Comparison of ENCODE assay signal across 8 cellular contexts in genomic region chr11:83051760-83052671, GRCh38. TPM values are rescaled to one million over a fixed set of nuclear protein-coding genes. Genes with fewer than 3 reads are reported as not detected.
A peak's percentile ranks its signal among the peaks of the same experiment; 100 is the strongest.
DNase-seq lines count a peak whose midpoint lies in the region; ATAC-seq and TF ChIP-seq lines count a peak whose summit lies in the region.

No MANE protein-coding gene starts in this region.

- TF ChIP-seq CTCF in RWPE2 (IDR thresholded peaks at IDR 0.05; ENCODE audit: poor library complexity, severe bottlenecking) (no peak), fibroblast of pulmonary artery (IDR thresholded peaks at IDR 0.05; ENCODE audit: low read length, missing control alignments) (no peak)

- peak overlapping the region; percentile 90 for H3K27ac ChIP-seq in RWPE2 (ENCODE audit: poor library complexity, severe bottlenecking)

- H3K9me3 ChIP-seq in RWPE2 (ENCODE audit: severe bottlenecking): no peaks in the 10 kb centered on the region

- DNase-seq in EH (ENCODE audit: low read depth) (peak; percentile 99), RWPE2 (ENCODE audit: low spot score) (no peak), fibroblast of pulmonary artery (ENCODE audit: low read depth) (peak; percentile 96), renal cortical epithelial cell (ENCODE audit: low read depth) (peak; percentile 89), NCI-H128 (lab: John Stamatoyannopoulos, UW; ENCODE audit: unreplicated experiment) (no peak), NCI-H1436 (lab: John Stamatoyannopoulos, UW) (no peak)
- DNase-seq in activated effector memory CD4-positive, alpha-beta T cell treated with Interleukin-2 at 50 U/mL for 16 hours: no peak

- H3K36me3 ChIP-seq in RWPE2 (ENCODE audit: low read depth): no peaks in the 10 kb centered on the region

- H3K4me3 ChIP-seq in RWPE2 (ENCODE audit: severe bottlenecking) (no peak overlapping the region), fibroblast of pulmonary artery (replicated peaks; ENCODE audit: low read depth, low read length) (no peak overlapping the region)

- H3K27me3 ChIP-seq in RWPE2 (ENCODE audit: insufficient read depth, poor library complexity, severe bottlenecking): no peaks in the 10 kb centered on the region

- ATAC-seq in RWPE2 (ENCODE audit: low read depth): peak; percentile 87
- no peak for ATAC-seq in HG02938 (IDR thresholded peaks at IDR 0.05; ENCODE audit: unreplicated experiment)

- peaks cover 32% of the 10 kb centered on the region for H3K4me1 ChIP-seq in RWPE2 (ENCODE audit: insufficient read depth, poor library complexity, severe bottlenecking)

RNA-seq across cellular contexts. Expression of gene RAB30, which starts 19.7 kb away (rescaled TPM):
- 8.3 and 24.0 TPM in 2 replicates for total RNA-seq in renal cortical epithelial cell

Comparison
In these comparisons a context has a peak if more than half of its experiments do, and no peak if none do; other contexts are left out.
1. DNase-seq: peak in EH (single experiment), fibroblast of pulmonary artery (single experiment) and renal cortical epithelial cell (single experiment); none in RWPE2 (single experiment), NCI-H128 (single experiment), NCI-H1436 (single experiment) and activated effector memory CD4-positive, alpha-beta T cell treated with Interleukin-2 at 50 U/mL for 16 hours (single experiment).